23 cellular contexts compared by ENCODE assay signal in the genomic region with DNA sequence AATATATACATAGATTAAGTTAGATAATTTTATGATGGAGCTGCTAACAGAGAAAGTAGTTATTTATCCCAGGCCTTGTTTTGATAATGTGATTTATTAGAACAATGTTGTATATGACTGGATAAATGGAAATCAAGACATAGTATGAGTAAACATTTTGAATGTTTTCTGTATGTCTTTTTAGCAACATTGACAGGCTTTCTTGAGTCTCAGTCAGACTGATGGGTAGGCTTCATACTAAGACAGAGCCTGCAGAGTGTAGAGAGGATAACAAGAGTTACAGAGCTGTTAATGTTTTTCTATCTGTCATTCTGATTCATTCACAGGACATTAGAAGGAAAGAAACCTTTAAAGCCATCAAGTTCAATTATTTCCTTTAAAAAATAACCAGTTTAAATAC.
"Had no signal": no experiment of that assay in that cellular context is flagged by ENCODE, and none has a peak within 500 bp of the region (broad histone marks: within the 10 kb centered on the region; RNA-seq: fewer than 3 reads in every experiment).

No MANE protein-coding gene starts in this region.

- H3K9me3 ChIP-seq: colonic mucosa, esophagus muscularis mucosa, esophagus squamous epithelium, gastrocnemius medialis, gastroesophageal sphincter, heart left ventricle, heart right ventricle had no signal

- H3K36me3 ChIP-seq: colonic mucosa, esophagus muscularis mucosa, esophagus squamous epithelium, gastrocnemius medialis, gastroesophageal sphincter, heart left ventricle, heart right ventricle had no signal

- H3K27me3 ChIP-seq: colonic mucosa, dorsolateral prefrontal cortex, esophagus muscularis mucosa, esophagus squamous epithelium, foreskin keratinocyte, gastrocnemius medialis, gastroesophageal sphincter, heart left ventricle, heart right ventricle had no signal

- DNase-seq: colonic mucosa; cortex of kidney; dermis blood vessel endothelial cell; dorsolateral prefrontal cortex; effector CD4-positive, alpha-beta T cell; effector CD8-positive, alpha-beta T cell; effector memory CD4-positive, alpha-beta T cell; effector memory CD8-positive, alpha-beta T cell; endodermal cell; erythroblast; esophagus squamous epithelium; foreskin fibroblast; foreskin keratinocyte; foreskin melanocyte; gastrocnemius medialis; glutamatergic neuron; head of caudate nucleus; heart left ventricle; heart right ventricle had no signal

- H3K4me3 ChIP-seq: colonic mucosa, coronary artery, dorsolateral prefrontal cortex, esophagus muscularis mucosa, esophagus squamous epithelium, gastrocnemius medialis, gastroesophageal sphincter, heart left ventricle, heart right ventricle had no signal

- H3K27ac ChIP-seq: colonic mucosa, coronary artery, dorsolateral prefrontal cortex, epithelial cell of prostate, esophagus muscularis mucosa, esophagus squamous epithelium, foreskin keratinocyte, gastrocnemius medialis, gastroesophageal sphincter, heart left ventricle, heart right ventricle had no signal
